ENCODE assay signal across 8 cellular contexts in the genomic region with DNA sequence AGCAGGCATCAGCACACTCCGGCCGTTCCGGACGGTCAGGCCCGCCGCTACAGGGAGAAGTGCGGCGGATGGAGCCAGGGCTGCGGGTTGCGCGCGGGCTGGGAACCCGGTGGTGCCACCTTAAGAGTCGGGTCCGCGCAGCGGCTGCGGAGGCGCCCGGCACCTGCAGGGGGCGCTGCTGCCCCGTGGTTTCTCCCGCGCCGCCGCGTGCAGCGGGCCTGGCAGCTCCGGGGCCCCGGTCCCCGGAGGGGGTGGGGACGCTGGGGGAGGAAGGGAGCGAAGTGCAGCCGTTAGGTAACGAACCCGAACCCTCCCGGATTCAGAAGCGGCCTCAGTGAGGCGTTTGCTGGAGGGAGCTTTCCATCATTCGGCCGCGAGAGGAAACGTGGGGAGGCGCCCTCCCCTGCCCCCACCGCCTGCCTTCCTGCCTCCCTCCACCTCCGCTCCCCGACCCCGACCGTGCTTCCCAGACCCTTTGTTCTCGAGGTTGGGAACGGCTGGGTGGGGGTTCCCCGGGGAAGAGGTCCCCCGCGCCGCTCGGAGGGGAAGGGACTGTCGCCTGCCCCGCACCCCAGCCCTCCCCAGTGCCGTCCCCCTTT. TPM values are rescaled to one million over a fixed set of nuclear protein-coding genes. Genes with fewer than 3 reads are reported as not detected.
DNase-seq lines count a peak whose midpoint lies in the region; ATAC-seq, FAIRE-seq and TF ChIP-seq lines count a peak whose summit lies in the region.

No MANE protein-coding gene starts in this region.

- H3K4me1 ChIP-seq in PC-3 (ENCODE audit: insufficient read depth, low read length): no peaks in the 10 kb centered on the region; the same call in 1 of the 2 replicates

- H3K27me3 ChIP-seq in HL-60 (ENCODE audit: insufficient read depth, poor library complexity, severe bottlenecking) (peaks cover 5% of the 10 kb centered on the region), PC-3 (ENCODE audit: low read length) (no peaks in the 10 kb centered on the region)

- H3F3A ChIP-seq in PC-3 (ENCODE audit: low read length, unreplicated experiment): no peaks in the 10 kb centered on the region

- intact Hi-C loops in PC-3 (cut with micrococcal nuclease): loop anchor here (2.0 to 10.0 kb wide), 6 partner anchors 161 to 457 kb away; no protein-coding TSS in a partner anchor
- intact Hi-C loops in natural killer cell (cut with micrococcal nuclease): loop anchor here (1.0 to 10.0 kb wide), 6 partner anchors 21 to 509 kb away; partner anchors contain the start of genes DNAJC1 and MLLT10

- H3K79me2 ChIP-seq in PC-3 (ENCODE audit: low read length): no peaks in the 10 kb centered on the region

- H3K36me3 Mint-ChIP-seq in natural killer cell: no peaks in the 10 kb centered on the region

- CTCF ChIA-PET in PC-3 (lab: Charles Lee): interaction anchor here (1.2 to 1.5 kb wide), 2 partner anchors 21 to 22 kb away, joined by 3 to 14 read pairs; no protein-coding TSS in a partner anchor

- ATAC-seq in GM19463 (IDR thresholded peaks at IDR 0.05; ENCODE audit: unreplicated experiment) (peak; percentile 72), PC-3 (peak; percentile 63), natural killer cell (peak; percentile 87 to 95 (median 92))

- H3K36me3 ChIP-seq in PC-3 (ENCODE audit: low read depth, low read length): no peaks in the 10 kb centered on the region

- DNase-seq in D721Med (ENCODE audit: insufficient read length, low spot score) (peak; percentile 85), HL-60 (ENCODE audit: low read depth in 1 of 2, low spot score in 1 of 2) (peak; percentile 40 to 60), PC-3 (peak; percentile 89), fibroblast of mammary gland (ENCODE audit: low read depth) (peak; percentile 76), natural killer cell (peak; percentile 90)
- peak; percentile 80 to 82 for DNase-seq in activated T-helper 1 cell treated with anti-CD3 and anti-CD28 coated beads, Interleukin-2, amount 50 U/mL, for 16 hours (ENCODE audit: low read depth in 1 of 2, low spot score in 1 of 2)
- DNase-seq in stimulated activated naive CD4-positive, alpha-beta T cell treated with Interleukin-2 at 50 U/mL for 16 hours (lab: John Stamatoyannopoulos, UW): peak; percentile 75

- FAIRE-seq in D721Med (lab: Jason Lieb, UNC): no peak

- H3K4me1 Mint-ChIP-seq in natural killer cell: peaks cover 13 to 19% of the 10 kb centered on the region in 2 donors

- H3K4me2 ChIP-seq in PC-3 (ENCODE audit: low read length): peak overlapping the region; percentile 87

- H3K4me3 ChIP-seq in HL-60 (replicated peaks; ENCODE audit: insufficient read depth, low read length): peak overlapping the region; percentile 60
- peak overlapping the region; percentile 93 for H3K4me3 ChIP-seq in PC-3 (ENCODE audit: low read length)
- peak overlapping the region; percentile 63 for H3K4me3 ChIP-seq in fibroblast of mammary gland (ENCODE audit: control insufficient read depth, low read depth, low read length)

- POLR2A ChIA-PET in PC-3 (lab: Charles Lee; ENCODE audit: unreplicated experiment): no interaction called here

- H3K9ac ChIP-seq in PC-3 (ENCODE audit: low read length): peak overlapping the region; percentile 65

- no TSS peak for BruUV-seq in PC-3 (replicated peaks; lab: Mats Ljungman, UMichigan)

- no peak overlapping the region for H3K27ac Mint-ChIP-seq in natural killer cell

- TF ChIP-seq CTCF in D721Med (IDR thresholded peaks at IDR 0.05; ENCODE audit: insufficient read depth, missing control alignments) (peak; percentile 69), HL-60 (IDR thresholded peaks at IDR 0.05; ENCODE audit: insufficient read depth, low read length) (peak; percentile 39), PC-3 (conservative IDR thresholded peaks at IDR 0.05; ENCODE audit: low read depth, low read length) (peak; percentile 84), fibroblast of mammary gland (conservative IDR thresholded peaks at IDR 0.05; ENCODE audit: control insufficient read depth, insufficient read depth, low read depth, low read length) (peak; percentile 45), natural killer cell (IDR thresholded peaks at IDR 0.05) (peak; percentile 96)

- H4K20me1 ChIP-seq in PC-3 (ENCODE audit: low read length): no peaks in the 10 kb centered on the region

- no peaks in the 10 kb centered on the region for H3K9me2 ChIP-seq in PC-3 (replicated peaks; ENCODE audit: low read length)

- no peaks in the 10 kb centered on the region for H3K9me3 ChIP-seq in PC-3 (ENCODE audit: low read length)

- H3K27ac ChIP-seq in HL-60 (replicated peaks) (peak overlapping the region; percentile 58), PC-3 (ENCODE audit: low read length) (peak overlapping the region; percentile 21; the same call in 1 of the 2 replicates)

- H2AFZ ChIP-seq in PC-3 (ENCODE audit: low read length): peak overlapping the region; percentile 87

- H3K9me3 Mint-ChIP-seq in natural killer cell: no peaks in the 10 kb centered on the region

- peaks cover 52 to 54% of the 10 kb centered on the region in 2 donors for H3K27me3 Mint-ChIP-seq in natural killer cell (ENCODE audit: low read depth in 2 of 2)

- peak overlapping the region; percentile 92 for H3K4me3 Mint-ChIP-seq in natural killer cell

RNA-seq across cellular contexts. Expression of gene SKIDA1, which starts 29.7 kb away (rescaled TPM):
- 0.17 and 0.26 TPM in 2 replicates for total RNA-seq in PC-3 (2014; rRNA removed)
- total RNA-seq in natural killer cell: not detected

RNA-seq across cellular contexts. Expression of gene MLLT10, which starts 38.2 kb away (rescaled TPM):
- total RNA-seq in PC-3 (2014; rRNA removed): 21.5 and 32.5 TPM in 2 replicates
- 10 to 100 TPM; 40.4 to 65.2 (median 60.0) TPM for total RNA-seq in natural killer cell

Comparison
In these comparisons a context has a peak if more than half of its experiments do, and no peak if none do; other contexts are left out.
1. Peak in every context shown above with its lines: DNase-seq, ATAC-seq, H3K4me3 ChIP-seq and H3K27ac ChIP-seq.
2. CTCF ChIP-seq: peak in every context shown above with its lines; median percentile 96 in natural killer cell; 84 in PC-3; 69 in D721Med; 45 in fibroblast of mammary gland; 39 in HL-60.